ENCODE assay signal across 13 cellular contexts in genomic region chrX:136063340-136064079, GRCh38.
DNase-seq lines count a peak whose midpoint lies in the region; ATAC-seq and TF ChIP-seq lines count a peak whose summit lies in the region.
"Had no signal": no experiment of that assay in that cellular context is flagged by ENCODE, and none has a peak within 500 bp of the region (broad histone marks: within the 10 kb centered on the region; RNA-seq: fewer than 3 reads in every experiment).

No MANE protein-coding gene starts in this region.

- H2AFZ ChIP-seq in PC-3 (ENCODE audit: low read length) = no peak overlapping the region

- no peak for ATAC-seq in PC-3
- peak in 2 of 4 donors; percentile 20 to 50 for ATAC-seq in psoas muscle
- no peak for ATAC-seq in left colon
- ATAC-seq in GM18868 (IDR thresholded peaks at IDR 0.05; ENCODE audit: unreplicated experiment) = no peak
- ATAC-seq: K562; natural killer cell treated with Interleukin-12 subunit alpha and Interleukin-12 subunit beta and Interleukin-15 and Interleukin-18, amount 100 ng/mL, for 72 hours had no signal

- BruUV-seq in PC-3 (replicated peaks; lab: Mats Ljungman, UMichigan) = no TSS peak

- DNase-seq in GF-D8 (lab: John Stamatoyannopoulos, UW) (peak; percentile 28), PC-3 (peak; percentile 48), fibroblast of pulmonary artery (ENCODE audit: low read depth) (peak; percentile 72), psoas muscle (peak in 1 of 2 donors; percentile 58), GOT3 (lab: John Stamatoyannopoulos, UW) (no peak), left colon (no peak), germinal center (ENCODE audit: low spot score) (no peak)
- DNase-seq: activated T-cell treated with anti-CD3 and anti-CD28 coated beads, Interleukin-2, amount 50 U/mL, for 24 hours; COR-L47; NCI-H526 treated with DMSO at 0.1 percent for 48 hours had no signal

- H3K79me2 ChIP-seq in PC-3 (ENCODE audit: low read length) = no peaks in the 10 kb centered on the region

- 57 to 69% (median 67%) methylated on average over 7 of the region's 7 CpGs for WGBS in psoas muscle, 3 donors

- POLR2A ChIA-PET in PC-3 (lab: Charles Lee; ENCODE audit: unreplicated experiment) = no interaction called here

- H3K27ac ChIP-seq in PC-3 (ENCODE audit: low read length) (peak overlapping the region; percentile 84), psoas muscle (peak overlapping the region; percentile 23)

- H3K4me3 ChIP-seq in PC-3 (ENCODE audit: low read length) = no peak overlapping the region
- no peak overlapping the region for H3K4me3 ChIP-seq in fibroblast of pulmonary artery (replicated peaks; ENCODE audit: low read depth, low read length)
- H3K4me3 ChIP-seq in psoas muscle = no peak overlapping the region
- H3K4me3 ChIP-seq: K562 had no signal

- no peaks in the 10 kb centered on the region for H3K27me3 ChIP-seq in PC-3 (ENCODE audit: low read length)
- peaks cover 0 to 4% (median 0%) of the 10 kb centered on the region in 3 donors for H3K27me3 ChIP-seq in psoas muscle (ENCODE audit: insufficient read depth in 3 of 3, low read length in 2 of 3)

- CTCF ChIA-PET in PC-3 (lab: Charles Lee) = no interaction called here

- H3F3A ChIP-seq in PC-3 (ENCODE audit: low read length, unreplicated experiment) = no peaks in the 10 kb centered on the region

- peak overlapping the region; percentile 76 for H3K4me2 ChIP-seq in PC-3 (ENCODE audit: low read length)

- intact Hi-C loops in PC-3 (cut with micrococcal nuclease) (no loop called here), psoas muscle (cut with DNase I) (no loop called here), left colon (cut with DNase I, micrococcal nuclease) (no loop called here)

- H3K9ac ChIP-seq in PC-3 (ENCODE audit: low read length) = peak overlapping the region; percentile 28; the same call in 1 of the 2 replicates

- H3K4me1 ChIP-seq in PC-3 (ENCODE audit: insufficient read depth, low read length) = peaks cover 32% of the 10 kb centered on the region
- H3K4me1 ChIP-seq in psoas muscle = no peaks in the 10 kb centered on the region

- TF ChIP-seq CTCF in PC-3 (conservative IDR thresholded peaks at IDR 0.05; ENCODE audit: low read depth, low read length) (no peak), fibroblast of pulmonary artery (IDR thresholded peaks at IDR 0.05; ENCODE audit: low read length, missing control alignments) (no peak), psoas muscle (IDR thresholded peaks at IDR 0.05) (no peak)

- no peaks in the 10 kb centered on the region for H3K9me2 ChIP-seq in PC-3 (replicated peaks; ENCODE audit: low read length)

- H3K9me3 ChIP-seq in PC-3 (ENCODE audit: low read length) (no peaks in the 10 kb centered on the region), psoas muscle (no peaks in the 10 kb centered on the region)

- no peaks in the 10 kb centered on the region for H4K20me1 ChIP-seq in PC-3 (ENCODE audit: low read length)

- H3K36me3 ChIP-seq in PC-3 (ENCODE audit: low read depth, low read length) (no peaks in the 10 kb centered on the region), psoas muscle (ENCODE audit: insufficient read depth in 1 of 2, low read depth in 1 of 2) (no peaks in the 10 kb centered on the region)

Comparison
In these comparisons a context has a peak if more than half of its experiments do, and no peak if none do; other contexts are left out.
1. DNase-seq: peak in GF-D8 (single experiment), PC-3 (single experiment) and fibroblast of pulmonary artery (single experiment); none in GOT3 (single experiment), left colon (0 of 2) and germinal center (single experiment).